Comparison of ENCODE assay signal across 1 cellular context in genomic region chr2:73588177-73588576, GRCh38.
TF ChIP-seq lines count a peak whose summit lies in the region.

No MANE protein-coding gene starts in this region.

TF ChIP-seq in HepG2, 621 proteins besides CTCF, POLR2A, EP300 and RAD21:
- TF ChIP-seq, protein P1, sequence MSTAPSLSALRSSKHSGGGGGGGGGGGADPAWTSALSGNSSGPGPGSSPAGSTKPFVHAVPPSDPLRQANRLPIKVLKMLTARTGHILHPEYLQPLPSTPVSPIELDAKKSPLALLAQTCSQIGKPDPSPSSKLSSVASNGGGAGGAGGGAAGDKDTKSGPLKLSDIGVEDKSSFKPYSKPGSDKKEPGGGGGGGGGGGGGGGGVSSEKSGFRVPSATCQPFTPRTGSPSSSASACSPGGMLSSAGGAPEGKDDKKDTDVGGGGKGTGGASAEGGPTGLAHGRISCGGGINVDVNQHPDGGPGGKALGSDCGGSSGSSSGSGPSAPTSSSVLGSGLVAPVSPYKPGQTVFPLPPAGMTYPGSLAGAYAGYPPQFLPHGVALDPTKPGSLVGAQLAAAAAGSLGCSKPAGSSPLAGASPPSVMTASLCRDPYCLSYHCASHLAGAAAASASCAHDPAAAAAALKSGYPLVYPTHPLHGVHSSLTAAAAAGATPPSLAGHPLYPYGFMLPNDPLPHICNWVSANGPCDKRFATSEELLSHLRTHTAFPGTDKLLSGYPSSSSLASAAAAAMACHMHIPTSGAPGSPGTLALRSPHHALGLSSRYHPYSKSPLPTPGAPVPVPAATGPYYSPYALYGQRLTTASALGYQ (CRISPR knock-in tag; IDR thresholded peaks at IDR 0.05), result no peak
- TF ChIP-seq ZKSCAN1 (IDR thresholded peaks at IDR 0.05; ENCODE audit: low read length) (no peak), KDM5A (IDR thresholded peaks at IDR 0.05; ENCODE audit: borderline replicate concordance, low read length) (no peak), ZBTB42 (CRISPR knock-in tag; IDR thresholded peaks at IDR 0.05) (no peak), MTERF4 (CRISPR knock-in tag; IDR thresholded peaks at IDR 0.05) (no peak), ZBTB40 (IDR thresholded peaks at IDR 0.05) (no peak), ZBTB40 (CRISPR knock-in tag; IDR thresholded peaks at IDR 0.05) (no peak)
- TF ChIP-seq, protein P2, sequence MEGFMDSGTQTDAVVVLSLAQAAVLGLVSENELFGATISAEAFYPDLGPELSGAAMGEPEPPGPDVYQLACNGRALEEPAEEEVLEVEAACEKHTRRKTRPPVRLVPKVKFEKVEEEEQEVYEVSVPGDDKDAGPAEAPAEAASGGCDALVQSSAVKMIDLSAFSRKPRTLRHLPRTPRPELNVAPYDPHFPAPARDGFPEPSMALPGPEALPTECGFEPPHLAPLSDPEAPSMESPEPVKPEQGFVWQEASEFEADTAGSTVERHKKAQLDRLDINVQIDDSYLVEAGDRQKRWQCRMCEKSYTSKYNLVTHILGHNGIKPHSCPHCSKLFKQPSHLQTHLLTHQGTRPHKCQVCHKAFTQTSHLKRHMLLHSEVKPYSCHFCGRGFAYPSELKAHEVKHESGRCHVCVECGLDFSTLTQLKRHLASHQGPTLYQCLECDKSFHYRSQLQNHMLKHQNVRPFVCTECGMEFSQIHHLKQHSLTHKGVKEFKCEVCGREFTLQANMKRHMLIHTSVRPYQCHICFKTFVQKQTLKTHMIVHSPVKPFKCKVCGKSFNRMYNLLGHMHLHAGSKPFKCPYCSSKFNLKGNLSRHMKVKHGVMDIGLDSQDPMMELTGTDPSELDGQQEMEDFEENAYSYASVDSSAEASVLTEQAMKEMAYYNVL (CRISPR knock-in tag; IDR thresholded peaks at IDR 0.05; ENCODE audit: borderline replicate concordance), result no peak
- TF ChIP-seq, protein P3, sequence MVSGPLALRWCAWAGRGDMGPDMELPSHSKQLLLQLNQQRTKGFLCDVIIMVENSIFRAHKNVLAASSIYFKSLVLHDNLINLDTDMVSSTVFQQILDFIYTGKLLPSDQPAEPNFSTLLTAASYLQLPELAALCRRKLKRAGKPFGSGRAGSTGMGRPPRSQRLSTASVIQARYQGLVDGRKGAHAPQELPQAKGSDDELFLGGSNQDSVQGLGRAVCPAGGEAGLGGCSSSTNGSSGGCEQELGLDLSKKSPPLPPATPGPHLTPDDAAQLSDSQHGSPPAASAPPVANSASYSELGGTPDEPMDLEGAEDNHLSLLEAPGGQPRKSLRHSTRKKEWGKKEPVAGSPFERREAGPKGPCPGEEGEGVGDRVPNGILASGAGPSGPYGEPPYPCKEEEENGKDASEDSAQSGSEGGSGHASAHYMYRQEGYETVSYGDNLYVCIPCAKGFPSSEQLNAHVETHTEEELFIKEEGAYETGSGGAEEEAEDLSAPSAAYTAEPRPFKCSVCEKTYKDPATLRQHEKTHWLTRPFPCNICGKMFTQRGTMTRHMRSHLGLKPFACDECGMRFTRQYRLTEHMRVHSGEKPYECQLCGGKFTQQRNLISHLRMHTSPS (CRISPR knock-in tag; IDR thresholded peaks at IDR 0.05; ENCODE audit: low read depth), result no peak
